ENCODE assay signal across 20 cellular contexts in genomic region chr3:164927728-164928127, GRCh38.
"Had no signal": no experiment of that assay in that cellular context is flagged by ENCODE, and none has a peak within 500 bp of the region (broad histone marks: within the 10 kb centered on the region; RNA-seq: fewer than 3 reads in every experiment).

No MANE protein-coding gene starts in this region.

- H3K4me2 ChIP-seq: SK-N-SH had no signal

- H3K9ac ChIP-seq: SK-N-SH had no signal

- ATAC-seq: Panc1 had no signal

- DNase-seq: KBM-7, MV-4-11, NCI-H1048, NCI-H1105, NCI-H1417, NCI-H1436 treated with DMSO at 0.1 percent for 48 hours, NCI-H187, NCI-H2029, NCI-H2081 treated with DMSO at 0.1 percent for 48 hours, NCI-H2171, NCI-H226, NCI-H446, NCI-H510A, NCI-H524 treated with DMSO at 0.1 percent for 48 hours, NCI-H69, NCI-H774, SHP77, SK-N-SH had no signal

- H3K27ac ChIP-seq: RWPE1 had no signal

- H3K9me3 ChIP-seq: SK-N-SH had no signal
